8 cellular contexts compared by ENCODE assay signal in the genomic region with DNA sequence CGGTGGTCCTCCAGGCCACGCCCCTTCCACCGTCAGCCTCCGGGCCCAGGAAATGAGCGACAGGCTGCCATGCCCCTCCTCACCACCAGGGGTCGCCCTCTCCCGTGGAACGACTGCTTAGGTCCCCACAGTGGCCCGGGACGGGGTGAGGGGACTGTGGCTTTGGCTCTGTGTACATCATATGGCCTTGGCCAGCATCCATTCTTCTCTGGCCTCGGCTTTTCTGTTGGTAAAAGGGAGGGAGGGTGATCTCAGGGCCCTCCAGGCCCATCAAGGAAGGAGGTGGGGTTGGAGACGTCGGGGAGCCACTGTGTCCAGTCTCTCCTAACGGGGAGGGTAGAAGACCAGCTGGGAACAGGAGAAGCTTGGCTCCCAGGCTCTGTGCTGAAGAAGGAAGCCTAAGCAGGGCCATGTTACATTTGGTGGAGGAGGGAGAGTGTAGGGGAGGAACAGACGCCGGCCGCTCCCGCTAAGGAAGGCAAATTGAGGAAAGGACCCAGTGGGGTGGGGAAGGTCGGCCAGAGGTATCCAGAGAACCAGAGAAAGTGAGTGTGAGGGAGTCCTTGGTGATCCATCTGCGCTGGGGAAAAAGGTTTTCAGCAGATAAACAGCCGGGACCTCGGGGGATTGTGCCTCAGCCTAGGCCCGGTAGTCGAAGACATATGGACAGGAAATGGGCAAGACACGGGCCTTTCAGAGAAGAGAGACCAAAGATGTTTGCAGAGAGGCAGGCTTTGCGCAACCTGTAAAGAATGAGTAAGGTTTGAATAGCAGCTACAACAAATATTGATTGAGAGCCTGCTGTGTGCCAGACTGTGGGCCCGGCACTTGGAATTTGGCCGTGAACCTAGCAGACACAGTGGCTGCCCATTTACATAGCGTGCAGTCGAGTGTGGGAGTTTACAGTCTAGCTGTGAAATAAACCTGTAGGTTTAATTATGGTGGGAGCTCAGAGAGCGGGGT. TPM values are rescaled to one million over a fixed set of nuclear protein-coding genes. Genes with fewer than 3 reads are reported as not detected.
DNase-seq lines count a peak whose midpoint lies in the region; ATAC-seq and TF ChIP-seq lines count a peak whose summit lies in the region.

No MANE protein-coding gene starts in this region.

- no peaks in the 10 kb centered on the region for H3K27me3 Mint-ChIP-seq in activated CD4-positive, alpha-beta memory T cell treated with anti-CD3 and anti-CD28 coated beads, Interleukin-2, amount 10 ng/mL, durations not matched to agents 7 days and 5 days

- no peaks in the 10 kb centered on the region for H3K36me3 Mint-ChIP-seq in activated CD4-positive, alpha-beta memory T cell treated with anti-CD3 and anti-CD28 coated beads, Interleukin-2, amount 10 ng/mL, durations not matched to agents 7 days and 5 days (ENCODE audit: low read depth)

- DNase-seq in BJ (ENCODE audit: low read depth) = no peak
- DNase-seq in GM19240 (ENCODE audit: insufficient read length, low spot score) = peak; percentile 88
- peak; percentile 94 for DNase-seq in NCI-H69 (lab: John Stamatoyannopoulos, UW)
- peak; percentile 92 for DNase-seq in activated CD4-positive, alpha-beta memory T cell treated with anti-CD3 and anti-CD28 coated beads, Interleukin-2, amount 10 ng/mL, durations not matched to agents 7 days and 5 days
- peak; percentile 96 for DNase-seq in medulla oblongata (ENCODE audit: extremely low spot score)
- peak; percentile 74 for DNase-seq in stimulated activated CD8-positive, alpha-beta memory T cell treated with anti-CD3 and anti-CD28 coated beads, Interleukin-12 subunit alpha, Interleukin-12 subunit beta, amount 100 ng/mL, for 4 hours (ENCODE audit: low read depth)

- POLR2A ChIA-PET in BJ (lab: Charles Lee) = interaction anchor here (0.5 to 1.0 kb wide), 4 partner anchors 118 to 191 kb away, joined by 3 to 5 read pairs (median 4); partner anchors contain the start of genes C2orf68 and MAT2A
- POLR2A ChIA-PET in activated CD4-positive, alpha-beta memory T cell treated with anti-CD3 and anti-CD28 coated beads, Interleukin-2, amount 10 ng/mL, durations not matched to agents 7 days and 5 days (lab: Charles Lee) = interaction anchor here (1.0 to 6.3 kb wide), 7 partner anchors 8 to 175 kb away, joined by 3 to 126 read pairs (median 18); partner anchors contain the start of genes ELMOD3, MAT2A, RETSAT and RNF181

- peak overlapping the region; percentile 27 to 51 for H3K9ac ChIP-seq in duodenal mucosa (ENCODE audit: low read depth in 1 of 2, low read length in 2 of 2)

- CTCF ChIA-PET in BJ (lab: Yijun Ruan, JAX) = interaction anchor here (0.6 to 17.0 kb wide), 30 partner anchors 9 to 279 kb away, joined by 3 to 460 read pairs (median 4); partner anchors contain the start of genes GGCX and MAT2A
- CTCF ChIA-PET in activated CD4-positive, alpha-beta memory T cell treated with anti-CD3 and anti-CD28 coated beads, Interleukin-2, amount 10 ng/mL, durations not matched to agents 7 days and 5 days (lab: Charles Lee) = interaction anchor here (0.7 to 8.8 kb wide), 18 partner anchors 15 to 228 kb away, joined by 3 to 182 read pairs (median 4); partner anchors contain the start of genes MAT2A, RNF181 and TGOLN2

- peaks cover 33% of the 10 kb centered on the region for H3K4me1 Mint-ChIP-seq in activated CD4-positive, alpha-beta memory T cell treated with anti-CD3 and anti-CD28 coated beads, Interleukin-2, amount 10 ng/mL, durations not matched to agents 7 days and 5 days

- no peak overlapping the region for H3K4me3 ChIP-seq in BJ (ENCODE audit: low read depth, low read length)
- peak overlapping the region; percentile 43 to 53 for H3K4me3 ChIP-seq in duodenal mucosa (ENCODE audit: low read depth in 1 of 2, low read length in 2 of 2)

- H3K27me3 ChIP-seq in BJ (ENCODE audit: control insufficient read depth, insufficient read depth, low read length) (no peaks in the 10 kb centered on the region), duodenal mucosa (ENCODE audit: control insufficient read depth in 1 of 2, insufficient read depth in 2 of 2, low read length in 2 of 2) (no peaks in the 10 kb centered on the region)

- no peaks in the 10 kb centered on the region for H3K36me3 ChIP-seq in BJ (ENCODE audit: control insufficient read depth, insufficient read depth, low read length)
- no peaks in the 10 kb centered on the region for H3K36me3 ChIP-seq in duodenal mucosa (ENCODE audit: control insufficient read depth in 1 of 2, insufficient read depth in 2 of 2, low read length in 2 of 2)

- peaks cover 33 to 34% of the 10 kb centered on the region in 2 donors for H3K4me1 ChIP-seq in duodenal mucosa (ENCODE audit: control insufficient read depth in 1 of 2, insufficient read depth in 2 of 2, low read length in 2 of 2)

- peak overlapping the region; percentile 77 for H3K27ac Mint-ChIP-seq in activated CD4-positive, alpha-beta memory T cell treated with anti-CD3 and anti-CD28 coated beads, Interleukin-2, amount 10 ng/mL, durations not matched to agents 7 days and 5 days

- peak; percentile 99 for TF ChIP-seq CTCF in BJ (IDR thresholded peaks at IDR 0.05; ENCODE audit: insufficient read depth, low read depth, low read length)

- peak overlapping the region; percentile 66 for H3K4me3 Mint-ChIP-seq in activated CD4-positive, alpha-beta memory T cell treated with anti-CD3 and anti-CD28 coated beads, Interleukin-2, amount 10 ng/mL, durations not matched to agents 7 days and 5 days

- ATAC-seq in HG03469 (IDR thresholded peaks at IDR 0.05; ENCODE audit: unreplicated experiment) = peak; percentile 55

- H3K9me3 ChIP-seq in duodenal mucosa (ENCODE audit: control insufficient read depth in 1 of 2, low read length in 2 of 2) = no peaks in the 10 kb centered on the region

- peak overlapping the region; percentile 30 for H3K27ac ChIP-seq in duodenal mucosa (ENCODE audit: low read depth, low read length)

- H3K9me3 Mint-ChIP-seq in activated CD4-positive, alpha-beta memory T cell treated with anti-CD3 and anti-CD28 coated beads, Interleukin-2, amount 10 ng/mL, durations not matched to agents 7 days and 5 days = no peaks in the 10 kb centered on the region

RNA-seq across cellular contexts. Expression of gene SH2D6, which starts 2.5 kb away (rescaled TPM):
- 0.18 and 0.39 TPM in 2 replicates for polyA plus RNA-seq in BJ (2011; rRNA removed)
- polyA minus RNA-seq in BJ (2011; rRNA and poly(A)+ RNA removed) = 0.41 TPM in 1 of 2 replicates, not detected in the other
- 1 to 10 TPM in 1 of 2 experiments, under 1 TPM in 1; 0.43 to 1.5 TPM for total RNA-seq in activated CD4-positive, alpha-beta memory T cell treated with anti-CD3 and anti-CD28 coated beads, Interleukin-2, amount 10 ng/mL, durations not matched to agents 7 days and 5 days

RNA-seq across cellular contexts. Expression of gene CAPG, which starts 10.9 kb away (rescaled TPM):
- polyA plus RNA-seq in BJ (2011; rRNA removed) = 92.4 and 135 TPM in 2 replicates
- polyA minus RNA-seq in BJ (2011; rRNA and poly(A)+ RNA removed) = 27.6 and 42.2 TPM in 2 replicates
- total RNA-seq in activated CD4-positive, alpha-beta memory T cell treated with anti-CD3 and anti-CD28 coated beads, Interleukin-2, amount 10 ng/mL, durations not matched to agents 7 days and 5 days = 100 to 1,000 TPM; 167 to 177 TPM
